Comparison of ENCODE assay signal across 31 cellular contexts in the genomic region with DNA sequence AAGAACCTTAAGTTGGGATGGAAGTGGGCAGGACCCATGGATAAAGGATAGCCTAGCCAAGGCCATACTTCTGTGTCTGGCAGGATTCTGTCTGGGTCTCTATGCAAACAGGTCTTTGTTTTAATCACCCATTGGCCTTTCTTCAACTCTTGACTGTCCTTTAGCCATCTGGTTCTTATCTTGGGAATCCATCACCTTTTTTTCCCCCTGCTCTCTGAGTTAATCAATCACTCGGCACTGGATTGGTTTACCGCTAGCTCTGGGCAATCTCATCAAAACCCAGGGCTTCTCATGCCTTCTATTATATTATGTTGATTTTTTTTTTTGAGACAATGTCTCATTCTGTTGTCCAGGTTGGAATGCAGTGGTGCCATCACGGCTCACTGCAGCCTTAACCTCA. TPM values are rescaled to one million over a fixed set of nuclear protein-coding genes. Genes with fewer than 3 reads are reported as not detected.
"Had no signal": no experiment of that assay in that cellular context is flagged by ENCODE, and none has a peak within 500 bp of the region (broad histone marks: within the 10 kb centered on the region; RNA-seq: fewer than 3 reads in every experiment).

No MANE protein-coding gene starts in this region.

- H3K27me3 ChIP-seq: breast epithelium, gastrocnemius medialis, neural progenitor cell, right atrium auricular region, testis, transverse colon had no signal

- H3K36me3 ChIP-seq: breast epithelium, gastrocnemius medialis, neural progenitor cell, right atrium auricular region, transverse colon had no signal

- H3K27me3 Mint-ChIP-seq: activated CD4-positive, alpha-beta T cell treated with anti-CD3 and anti-CD28 coated beads, Interleukin-2, amount 10 ng/mL, durations not matched to agents 24 days and 14 days; naive B cell had no signal

- H3K4me3 ChIP-seq: breast epithelium, gastrocnemius medialis, neural progenitor cell, right atrium auricular region, smooth muscle cell, testis, transverse colon had no signal

- H2AFZ ChIP-seq: neural progenitor cell had no signal

- H3K36me3 Mint-ChIP-seq: mesothelial cell of epicardium, naive B cell had no signal

- H3K9me3 Mint-ChIP-seq: activated CD4-positive, alpha-beta memory T cell treated with anti-CD3 and anti-CD28 coated beads, Interleukin-2, amount 10 ng/mL, durations not matched to agents 7 days and 5 days; activated CD4-positive, alpha-beta T cell treated with anti-CD3 and anti-CD28 coated beads, Interleukin-2, amount 10 ng/mL, durations not matched to agents 24 days and 14 days; activated naive CD4-positive, alpha-beta T cell treated with anti-CD3 and anti-CD28 coated beads, Interleukin-2, amount 50 U/mL, for 72 hours; mesothelial cell of epicardium; naive B cell; neural progenitor cell; T-helper 1 cell treated with Interleukin-12 subunit alpha and Interleukin-12 subunit beta and Interleukin-4 antibody, amounts not matched to agents 30 μg/mL and 1 μg/mL, for 36 hours had no signal

- DNase-seq: activated CD4-positive, alpha-beta memory T cell treated with anti-CD3 and anti-CD28 coated beads, Interleukin-2, amount 10 ng/mL, durations not matched to agents 7 days and 5 days; activated CD4-positive, alpha-beta T cell treated with anti-CD3 and anti-CD28 coated beads, Interleukin-2, amount 10 ng/mL, durations not matched to agents 24 days and 14 days; activated CD4-positive, CD25-positive, alpha-beta regulatory T cell treated with anti-CD3 and anti-CD28 coated beads, Interleukin-2, amount 50 U/mL, for 72 hours; activated naive CD4-positive, alpha-beta T cell; activated T-cell treated with anti-CD3 and anti-CD28 coated beads, Interleukin-2, amount 50 U/mL, for 48 hours; central memory CD4-positive, alpha-beta T cell; dermis blood vessel endothelial cell; effector CD4-positive, alpha-beta T cell; gastrocnemius medialis; glutamatergic neuron; left cardiac atrium; mammary epithelial cell; naive B cell; occipital lobe; stimulated activated CD4-positive, alpha-beta T cell treated with anti-CD3 and anti-CD28 coated beads, Interleukin-1b, Interleukin-23, amount 100 ng/mL, for 48 hours; stimulated activated naive CD4-positive, alpha-beta T cell treated with Interleukin-2 at 50 U/mL for 16 hours; SW 1271; T1000; testis; transverse colon had no signal

- H3K27ac ChIP-seq: neural progenitor cell, parathyroid adenoma, right atrium auricular region, testis had no signal

- H3K4me3 Mint-ChIP-seq: activated CD4-positive, alpha-beta memory T cell treated with anti-CD3 and anti-CD28 coated beads, Interleukin-2, amount 10 ng/mL, durations not matched to agents 7 days and 5 days; mesothelial cell of epicardium had no signal

- H3K27ac Mint-ChIP-seq: activated CD4-positive, alpha-beta T cell treated with anti-CD3 and anti-CD28 coated beads, Interleukin-2, amount 10 ng/mL, durations not matched to agents 24 days and 14 days; mesothelial cell of epicardium; neural progenitor cell; T-helper 1 cell treated with Interleukin-12 subunit alpha and Interleukin-12 subunit beta and Interleukin-4 antibody, amounts not matched to agents 30 μg/mL and 1 μg/mL, for 36 hours had no signal

- ATAC-seq: activated naive CD4-positive, alpha-beta T cell treated with anti-CD3 and anti-CD28 coated beads, Interleukin-2, amount 50 U/mL, for 72 hours; gastrocnemius medialis; left cardiac atrium had no signal

- H3K9me3 ChIP-seq: breast epithelium, gastrocnemius medialis, right atrium auricular region, testis, transverse colon had no signal

- H3K4me2 ChIP-seq: neural progenitor cell, smooth muscle cell had no signal

RNA-seq across cellular contexts. Expression of gene CHRDL2, which starts 15.6 kb away (rescaled TPM):
- total RNA-seq: activated CD4-positive, alpha-beta memory T cell treated with anti-CD3 and anti-CD28 coated beads, Interleukin-2, amount 10 ng/mL, durations not matched to agents 7 days and 5 days; activated CD4-positive, alpha-beta T cell treated with anti-CD3 and anti-CD28 coated beads, Interleukin-2, amount 10 ng/mL, durations not matched to agents 24 days and 14 days; activated naive CD4-positive, alpha-beta T cell treated with anti-CD3 and anti-CD28 coated beads, Interleukin-2, amount 50 U/mL, for 72 hours; epithelial cell of proximal tubule; mammary epithelial cell; occipital lobe; pulmonary artery endothelial cell had no signal
- polyA plus RNA-seq: keratinocyte, mammary epithelial cell had no signal
